Comparison of ENCODE assay signal across 27 cellular contexts in the genomic region with DNA sequence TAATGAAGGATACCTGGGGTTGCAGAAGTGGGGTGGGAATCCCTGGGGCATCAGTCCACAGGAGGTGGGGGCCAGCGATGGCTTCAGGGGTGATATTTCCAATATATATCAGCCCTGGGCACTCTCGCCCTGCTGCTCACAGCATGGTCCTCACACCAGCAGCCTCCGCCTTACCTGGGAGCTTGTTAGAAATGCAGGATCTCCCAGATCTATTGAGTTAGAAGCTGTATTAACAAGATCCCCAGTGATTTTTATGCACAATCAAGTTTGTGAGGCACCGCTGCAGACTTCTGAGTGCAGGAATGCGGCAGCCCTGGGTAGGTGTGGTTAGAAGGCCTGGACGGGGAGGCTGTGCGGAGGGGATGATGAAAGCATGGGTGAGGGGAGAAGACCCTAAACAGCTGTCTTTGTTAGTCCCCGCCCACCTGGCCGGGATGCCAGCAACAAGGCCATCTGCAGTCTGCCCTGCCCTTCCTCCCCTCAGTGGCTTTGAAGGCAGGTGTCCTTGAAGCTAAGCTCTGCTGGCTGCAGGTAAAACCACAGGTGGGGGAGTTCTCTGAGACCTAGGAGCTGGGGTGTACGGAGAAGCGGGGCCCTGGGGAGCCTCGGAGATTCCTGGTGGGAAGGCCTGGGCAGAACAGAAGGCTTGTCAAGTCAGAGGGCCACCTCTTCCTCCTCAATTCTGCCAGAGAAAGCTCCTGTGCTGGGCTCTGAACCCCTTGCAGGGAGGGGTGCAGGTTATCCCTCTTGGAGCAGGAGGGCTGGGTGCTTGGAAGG. TPM values are rescaled to one million over a fixed set of nuclear protein-coding genes. Genes with fewer than 3 reads are reported as not detected.
DNase-seq lines count a peak whose midpoint lies in the region; ATAC-seq, FAIRE-seq and TF ChIP-seq lines count a peak whose summit lies in the region.
"Had no signal": no experiment of that assay in that cellular context is flagged by ENCODE, and none has a peak within 500 bp of the region (broad histone marks: within the 10 kb centered on the region; RNA-seq: fewer than 3 reads in every experiment).

No MANE protein-coding gene starts in this region.

- TF ChIP-seq CTCF in brain (conservative IDR thresholded peaks at IDR 0.05) (no peak), kidney (IDR thresholded peaks at IDR 0.05; ENCODE audit: borderline replicate concordance, extremely low read depth, insufficient read depth) (no peak)

- no peak overlapping the region for H3K27ac ChIP-seq in kidney (ENCODE audit: low read depth in 2 of 2, low read length in 2 of 2)
- H3K27ac ChIP-seq: BLaER1, testis had no signal

- peaks cover 10% of the 10 kb centered on the region for H3K36me3 Mint-ChIP-seq in brain
- H3K36me3 Mint-ChIP-seq: activated naive CD8-positive, alpha-beta T cell; memory B cell; naive thymus-derived CD4-positive, alpha-beta T cell; stimulated activated memory B cell treated with anti-CD40 and anti-IgM and Interleukin-4, amounts not matched to agents 10 μg/mL and 1 μg/mL and 100 μg/mL, for 72 hours had no signal

- H3K9me3 ChIP-seq in kidney (ENCODE audit: control insufficient read depth in 1 of 2, low read length in 2 of 2), result no peaks in the 10 kb centered on the region
- H3K9me3 ChIP-seq: BLaER1, testis had no signal

- H3K4me3 Mint-ChIP-seq in brain, result no peak overlapping the region
- H3K4me3 Mint-ChIP-seq: activated naive CD8-positive, alpha-beta T cell; activated T-helper 1 cell treated with anti-CD3 and anti-CD28 coated beads, Interleukin-12 subunit alpha, Interleukin-12 subunit beta, Interleukin-2, Interleukin-4 antibody, amounts not matched to agents 30 ng/mL and 10 ng/mL and 1 ng/mL, durations not matched to agents 14 hours and 24 hours and 36 hours; memory B cell; naive thymus-derived CD4-positive, alpha-beta T cell; stimulated activated memory B cell treated with anti-CD40 and anti-IgM and Interleukin-4, amounts not matched to agents 10 μg/mL and 1 μg/mL and 100 μg/mL, for 72 hours had no signal

- no peak overlapping the region for H3K9ac ChIP-seq in kidney (ENCODE audit: low read length in 2 of 2)
- H3K9ac ChIP-seq: BLaER1 had no signal

- ATAC-seq in left ventricle myocardium superior, result no peak
- ATAC-seq: naive thymus-derived CD4-positive, alpha-beta T cell; stimulated activated memory B cell treated with anti-CD40 and anti-IgM and Interleukin-4, amounts not matched to agents 10 μg/mL and 1 μg/mL and 100 μg/mL, for 72 hours had no signal

- H3K9me3 Mint-ChIP-seq in brain, result peaks cover 0 to 10% (median 0%) of the 10 kb centered on the region in 5 experiments
- H3K9me3 Mint-ChIP-seq: activated T-helper 1 cell treated with anti-CD3 and anti-CD28 coated beads, Interleukin-12 subunit alpha, Interleukin-12 subunit beta, Interleukin-2, Interleukin-4 antibody, amounts not matched to agents 30 ng/mL and 10 ng/mL and 1 ng/mL, durations not matched to agents 14 hours and 24 hours and 36 hours; stimulated activated memory B cell treated with anti-CD40 and anti-IgM and Interleukin-4, amounts not matched to agents 10 μg/mL and 1 μg/mL and 100 μg/mL, for 72 hours had no signal

- peak overlapping the region in 3 of 5 experiments; percentile 53 to 71 (median 63) for H3K27ac Mint-ChIP-seq in brain
- H3K27ac Mint-ChIP-seq: activated naive CD8-positive, alpha-beta T cell; activated T-helper 1 cell treated with anti-CD3 and anti-CD28 coated beads, Interleukin-12 subunit alpha, Interleukin-12 subunit beta, Interleukin-2, Interleukin-4 antibody, amounts not matched to agents 30 ng/mL and 10 ng/mL and 1 ng/mL, durations not matched to agents 14 hours and 24 hours and 36 hours; memory B cell; naive thymus-derived CD4-positive, alpha-beta T cell; stimulated activated memory B cell treated with anti-CD40 and anti-IgM and Interleukin-4, amounts not matched to agents 10 μg/mL and 1 μg/mL and 100 μg/mL, for 72 hours had no signal

- no peak overlapping the region for H3K4me3 ChIP-seq in kidney (ENCODE audit: low read length in 2 of 2)
- H3K4me3 ChIP-seq: BLaER1, testis had no signal

- peaks cover 36% of the 10 kb centered on the region for H3K4me1 Mint-ChIP-seq in brain

- FAIRE-seq in kidney (lab: Jason Lieb, UNC), result no peak
- FAIRE-seq: colon, endometrium, islet of Langerhans had no signal

- peaks cover 1% of the 10 kb centered on the region for H3K27me3 Mint-ChIP-seq in brain
- H3K27me3 Mint-ChIP-seq: activated naive CD8-positive, alpha-beta T cell had no signal

- H3K36me3 ChIP-seq in kidney (ENCODE audit: control insufficient read depth in 1 of 2, insufficient read depth in 2 of 2, low read length in 2 of 2), result peaks cover 0 to 2% of the 10 kb centered on the region in 2 donors
- H3K36me3 ChIP-seq: BLaER1 had no signal

- H3K4me1 ChIP-seq in kidney (ENCODE audit: control insufficient read depth in 1 of 2, insufficient read depth in 1 of 2, low read depth in 1 of 2, low read length in 2 of 2), result peaks cover 0 to 6% of the 10 kb centered on the region in 2 donors
- H3K4me1 ChIP-seq: testis had no signal

- intact Hi-C loops in cardiac septum (cut with DNase I), result no loop called here
- intact Hi-C loops in left ventricle myocardium superior (cut with micrococcal nuclease), result no loop called here
- intact Hi-C loops in kidney (cut with DNase I), result loop anchor here (5.0 kb wide), 1 partner anchor 66 kb away; no protein-coding TSS in a partner anchor

- DNase-seq in cardiac septum (ENCODE audit: low spot score), result peak; percentile 60
- no peak for DNase-seq in left ventricle myocardium superior
- DNase-seq in kidney, result peak; percentile 48
- peak; percentile 36 for DNase-seq in ureter (ENCODE audit: low spot score)
- DNase-seq in HuH-7 (ENCODE audit: low spot score), result no peak
- no peak for DNase-seq in kidney glomerular epithelial cell (lab: John Stamatoyannopoulos, UW)
- DNase-seq in activated CD8-positive, alpha-beta memory T cell treated with anti-CD3 and anti-CD28 coated beads for 24 hours, result no peak
- DNase-seq: activated CD4-positive, CD25-positive, alpha-beta regulatory T cell treated with anti-CD3 and anti-CD28 coated beads, Interleukin-2, amount 50 U/mL, for 72 hours; Calu3; EL; naive thymus-derived CD4-positive, alpha-beta T cell; NCI-H2081; NCI-H510A treated with DMSO at 0.1 percent for 48 hours; posterior cingulate gyrus; T1000; testis had no signal

RNA-seq across cellular contexts. Expression of a gene that starts 11.4 kb away (rescaled TPM):
- 29.9 TPM for total RNA-seq in cardiac septum
- 78.0 TPM for total RNA-seq in left ventricle myocardium superior
- polyA plus RNA-seq in brain (ENCODE audit: insufficient read depth, low read depth, low replicate concordance), result 470 TPM
- total RNA-seq in kidney, result 180 TPM
- 52.5 TPM for polyA plus RNA-seq in kidney (ENCODE audit: insufficient read depth, low read depth, low replicate concordance)
- total RNA-seq in ureter, result 102 TPM
- total RNA-seq: A673; activated CD8-positive, alpha-beta memory T cell treated with anti-CD3 and anti-CD28 coated beads for 36 hours; activated T-helper 1 cell treated with anti-CD3 and anti-CD28 coated beads, Interleukin-12 subunit alpha, Interleukin-12 subunit beta, Interleukin-2, Interleukin-4 antibody, amounts not matched to agents 30 ng/mL and 10 ng/mL and 1 ng/mL, durations not matched to agents 14 hours and 24 hours and 36 hours; Calu3; naive thymus-derived CD4-positive, alpha-beta T cell had no signal
- polyA plus RNA-seq: naive thymus-derived CD4-positive, alpha-beta T cell had no signal

RNA-seq across cellular contexts. Expression of a gene that starts 28.8 kb away (rescaled TPM):
- 31.2 TPM for total RNA-seq in cardiac septum
- total RNA-seq in left ventricle myocardium superior, result 41.4 TPM
- 2.5 TPM for polyA plus RNA-seq in brain (ENCODE audit: insufficient read depth, low read depth, low replicate concordance)
- total RNA-seq in kidney, result 18.6 TPM
- polyA plus RNA-seq in kidney (ENCODE audit: insufficient read depth, low read depth, low replicate concordance), result 85.5 TPM
- total RNA-seq in ureter, result 12.8 TPM
- total RNA-seq: activated CD8-positive, alpha-beta memory T cell treated with anti-CD3 and anti-CD28 coated beads for 36 hours; activated T-helper 1 cell treated with anti-CD3 and anti-CD28 coated beads, Interleukin-12 subunit alpha, Interleukin-12 subunit beta, Interleukin-2, Interleukin-4 antibody, amounts not matched to agents 30 ng/mL and 10 ng/mL and 1 ng/mL, durations not matched to agents 14 hours and 24 hours and 36 hours; naive thymus-derived CD4-positive, alpha-beta T cell had no signal
- polyA plus RNA-seq: naive thymus-derived CD4-positive, alpha-beta T cell had no signal

Comparison
In these comparisons a context has a peak if more than half of its experiments do, and no peak if none do; other contexts are left out.
1. DNase-seq: peak in cardiac septum (single experiment), kidney (single experiment) and ureter (single experiment); none in left ventricle myocardium superior (single experiment), HuH-7 (single experiment), kidney glomerular epithelial cell (single experiment) and activated CD8-positive, alpha-beta memory T cell treated with anti-CD3 and anti-CD28 coated beads for 24 hours (single experiment).